ENCODE assay signal across 17 cellular contexts in the genomic region with DNA sequence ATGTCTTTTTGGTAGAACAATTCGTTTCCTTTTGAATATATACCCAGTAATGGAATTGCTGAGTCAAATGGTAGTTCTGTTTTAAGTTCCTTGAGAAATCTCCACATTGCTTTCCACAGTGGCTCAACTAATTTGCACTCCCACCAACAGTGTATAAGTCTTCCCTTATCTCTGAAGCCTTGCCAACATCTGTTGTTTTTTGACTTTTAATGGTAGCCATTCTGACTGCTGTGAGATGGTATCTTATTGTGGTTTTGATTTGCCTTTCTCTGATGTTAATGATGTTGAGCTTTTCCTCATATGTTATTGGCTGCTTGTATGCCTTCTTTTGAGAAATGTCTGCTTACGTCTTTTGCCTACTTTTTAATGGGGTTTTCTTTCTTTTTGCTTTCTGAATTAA.
"Had no signal": no experiment of that assay in that cellular context is flagged by ENCODE, and none has a peak within 500 bp of the region (broad histone marks: within the 10 kb centered on the region; RNA-seq: fewer than 3 reads in every experiment).

No MANE protein-coding gene starts in this region.

- DNase-seq: activated CD4-positive, alpha-beta memory T cell treated with anti-CD3 and anti-CD28 coated beads, Interleukin-2, amount 10 ng/mL, durations not matched to agents 7 days and 5 days; activated CD4-positive, alpha-beta T cell treated with anti-CD3 and anti-CD28 coated beads, Interleukin-2, amount 50 U/mL, for 1 hour; activated CD4-positive, CD25-positive, alpha-beta regulatory T cell; activated gamma-delta T cell; activated naive CD4-positive, alpha-beta T cell treated with anti-CD3 and anti-CD28 coated beads for 36 hours; activated T-cell treated with anti-CD3 and anti-CD28 coated beads for 4 hours; activated T-cell treated with anti-CD3 and anti-CD28 coated beads, Interleukin-2, amount 50 U/mL, for 48 hours; brain microvascular endothelial cell; MM.1S; NCI-H1105; NCI-H146; NCI-H1930; NCI-H510A treated with DMSO at 0.1 percent for 48 hours; NCI-H69; NK-92 treated with Interleukin-12 subunit alpha and Interleukin-12 subunit beta, amount 100 ng/mL, for 24 hours; PC-3; SIG-M5 had no signal
